Comparison of ENCODE assay signal across 20 cellular contexts in genomic region chr1:21749109-21749508, GRCh38. TPM values are rescaled to one million over a fixed set of nuclear protein-coding genes. Genes with fewer than 3 reads are reported as not detected.
DNase-seq lines count a peak whose midpoint lies in the region; ATAC-seq lines count a peak whose summit lies in the region.
"Had no signal": no experiment of that assay in that cellular context is flagged by ENCODE, and none has a peak within 500 bp of the region (broad histone marks: within the 10 kb centered on the region; RNA-seq: fewer than 3 reads in every experiment).

No MANE protein-coding gene starts in this region.

- peak overlapping the region; percentile 3 for H3K27ac Mint-ChIP-seq in activated CD4-positive, alpha-beta T cell treated with anti-CD3 and anti-CD28 coated beads, Interleukin-2, amount 10 ng/mL, durations not matched to agents 7 days and 5 days
- H3K27ac Mint-ChIP-seq in activated naive CD8-positive, alpha-beta T cell treated with anti-CD3 and anti-CD28 coated beads, Interleukin-2, amount 50 U/mL, for 24 hours: peak overlapping the region; percentile 50
- H3K27ac Mint-ChIP-seq in naive B cell: peak overlapping the region in 5 of 6 donors; percentile 12 to 93 (median 29)

- no peaks in the 10 kb centered on the region for H3K27me3 Mint-ChIP-seq in activated CD4-positive, alpha-beta T cell treated with anti-CD3 and anti-CD28 coated beads, Interleukin-2, amount 10 ng/mL, durations not matched to agents 7 days and 5 days
- H3K27me3 Mint-ChIP-seq in activated naive CD8-positive, alpha-beta T cell treated with anti-CD3 and anti-CD28 coated beads, Interleukin-2, amount 50 U/mL, for 24 hours: no peaks in the 10 kb centered on the region
- no peaks in the 10 kb centered on the region for H3K27me3 Mint-ChIP-seq in naive B cell

- H3K36me3 Mint-ChIP-seq in activated CD4-positive, alpha-beta T cell treated with anti-CD3 and anti-CD28 coated beads, Interleukin-2, amount 10 ng/mL, durations not matched to agents 7 days and 5 days (ENCODE audit: low read depth): peaks cover 24% of the 10 kb centered on the region
- peaks cover 33% of the 10 kb centered on the region for H3K36me3 Mint-ChIP-seq in activated naive CD8-positive, alpha-beta T cell treated with anti-CD3 and anti-CD28 coated beads, Interleukin-2, amount 50 U/mL, for 24 hours (ENCODE audit: low read depth)
- H3K36me3 Mint-ChIP-seq in naive B cell: peaks cover 4 to 17% of the 10 kb centered on the region in 2 donors

- H3K9me3 Mint-ChIP-seq in activated CD4-positive, alpha-beta T cell treated with anti-CD3 and anti-CD28 coated beads, Interleukin-2, amount 10 ng/mL, durations not matched to agents 7 days and 5 days: no peaks in the 10 kb centered on the region
- H3K9me3 Mint-ChIP-seq in activated naive CD8-positive, alpha-beta T cell treated with anti-CD3 and anti-CD28 coated beads, Interleukin-2, amount 50 U/mL, for 24 hours: no peaks in the 10 kb centered on the region
- no peaks in the 10 kb centered on the region for H3K9me3 Mint-ChIP-seq in naive B cell
- H3K9me3 Mint-ChIP-seq: neural crest cell had no signal

- DNase-seq in activated CD4-positive, alpha-beta T cell treated with anti-CD3 and anti-CD28 coated beads, Interleukin-2, amount 10 ng/mL, durations not matched to agents 7 days and 5 days: no peak
- DNase-seq in activated CD4-positive, alpha-beta T cell treated with anti-CD3 and anti-CD28 coated beads, Interleukin-2, amount 50 U/mL, for 48 hours: no peak
- DNase-seq in NCI-H1694 (lab: John Stamatoyannopoulos, UW): peak; percentile 71
- DNase-seq in activated naive CD8-positive, alpha-beta T cell treated with anti-CD3 and anti-CD28 coated beads, Interleukin-2, amount 50 U/mL, for 24 hours: no peak
- no peak for DNase-seq in naive B cell
- DNase-seq in HCEC 1CT: no peak
- DNase-seq in NCI-H345 (lab: John Stamatoyannopoulos, UW): no peak
- DNase-seq: activated CD4-positive, alpha-beta T cell treated with anti-CD3 and anti-CD28 coated beads, Interleukin-2, amount 50 U/mL, for 4 hours; activated CD8-positive, alpha-beta memory T cell treated with anti-CD3 and anti-CD28 coated beads, Interleukin-2, amount 50 U/mL, for 48 hours; activated gamma-delta T cell; Calu3; foreskin fibroblast; H7; left ventricle myocardium inferior; NCI-H187; NCI-H510A treated with DMSO at 0.1 percent for 48 hours; stimulated activated CD4-positive, alpha-beta T cell treated with anti-CD3 and anti-CD28 coated beads, Interleukin-1b, Interleukin-23, amount 100 ng/mL, for 48 hours; T-helper 9 cell had no signal

- H3K4me3 Mint-ChIP-seq in activated CD4-positive, alpha-beta T cell treated with anti-CD3 and anti-CD28 coated beads, Interleukin-2, amount 10 ng/mL, durations not matched to agents 7 days and 5 days: no peak overlapping the region
- no peak overlapping the region for H3K4me3 Mint-ChIP-seq in activated naive CD8-positive, alpha-beta T cell treated with anti-CD3 and anti-CD28 coated beads, Interleukin-2, amount 50 U/mL, for 24 hours
- no peak overlapping the region for H3K4me3 Mint-ChIP-seq in naive B cell
- H3K4me3 Mint-ChIP-seq: neural crest cell had no signal

- CTCF ChIA-PET in activated CD4-positive, alpha-beta T cell treated with anti-CD3 and anti-CD28 coated beads, Interleukin-2, amount 10 ng/mL, durations not matched to agents 7 days and 5 days (lab: Charles Lee): interaction anchor here (0.9 kb wide), 1 partner anchor 56 kb away, joined by 3 read pairs; no protein-coding TSS in a partner anchor

- POLR2A ChIA-PET in activated CD4-positive, alpha-beta T cell treated with anti-CD3 and anti-CD28 coated beads, Interleukin-2, amount 10 ng/mL, durations not matched to agents 7 days and 5 days (lab: Charles Lee): no interaction called here

- ATAC-seq in activated naive CD8-positive, alpha-beta T cell treated with anti-CD3 and anti-CD28 coated beads, Interleukin-2, amount 50 U/mL, for 24 hours: no peak
- ATAC-seq in naive B cell (ENCODE audit: low read depth in 2 of 2) (no peak), HG03139 (IDR thresholded peaks at IDR 0.05; ENCODE audit: unreplicated experiment) (no peak)

- H3K4me1 Mint-ChIP-seq in activated CD4-positive, alpha-beta T cell treated with anti-CD3 and anti-CD28 coated beads, Interleukin-2, amount 10 ng/mL, durations not matched to agents 7 days and 5 days: no peaks in the 10 kb centered on the region
- peaks cover 1% of the 10 kb centered on the region for H3K4me1 Mint-ChIP-seq in activated naive CD8-positive, alpha-beta T cell treated with anti-CD3 and anti-CD28 coated beads, Interleukin-2, amount 50 U/mL, for 24 hours
- no peaks in the 10 kb centered on the region for H3K4me1 Mint-ChIP-seq in naive B cell

RNA-seq across cellular contexts. Expression of gene USP48, which starts 33.8 kb away (rescaled TPM):
- total RNA-seq in activated CD4-positive, alpha-beta T cell treated with anti-CD3 and anti-CD28 coated beads, Interleukin-2, amount 10 ng/mL, durations not matched to agents 7 days and 5 days: 10 to 100 TPM; 70.9 to 80.6 TPM
- polyA plus RNA-seq in naive B cell (ENCODE audit: low read depth in 6 of 6): 10 to 100 TPM; 30.3 to 45.9 (median 39.8) TPM
